Comparison of ENCODE assay signal across 8 cellular contexts in genomic region chr22:40289991-40290459, GRCh38. TPM values are rescaled to one million over a fixed set of nuclear protein-coding genes. Genes with fewer than 3 reads are reported as not detected.
DNase-seq lines count a peak whose midpoint lies in the region; ATAC-seq, FAIRE-seq and TF ChIP-seq lines count a peak whose summit lies in the region.

No MANE protein-coding gene starts in this region.

- peaks cover 7% of the 10 kb centered on the region for H3K4me1 ChIP-seq in left ventricle myocardium inferior

- H3K27me3 ChIP-seq in left ventricle myocardium inferior (ENCODE audit: low read depth) = no peaks in the 10 kb centered on the region

- no peak for FAIRE-seq in frontal cortex (lab: Jason Lieb, UNC)

- TF ChIP-seq CTCF in left ventricle myocardium inferior (IDR thresholded peaks at IDR 0.05; ENCODE audit: borderline replicate concordance) = no peak

- H3K27ac ChIP-seq in left ventricle myocardium inferior (replicated peaks) = peak overlapping the region; percentile 41

- intact Hi-C loops in left ventricle myocardium inferior (cut with micrococcal nuclease) = no loop called here

- peak; percentile 59 for ATAC-seq in HG03196 (IDR thresholded peaks at IDR 0.05; ENCODE audit: unreplicated experiment)

- H3K9me3 ChIP-seq in left ventricle myocardium inferior (replicated peaks) = no peaks in the 10 kb centered on the region

- no peak overlapping the region for H3K4me3 ChIP-seq in left ventricle myocardium inferior

- H3K36me3 ChIP-seq in left ventricle myocardium inferior = peaks cover 83% of the 10 kb centered on the region

- DNase-seq in activated CD8-positive, alpha-beta memory T cell treated with anti-CD3 and anti-CD28 coated beads for 1 hour (ENCODE audit: extremely low read depth in 1 of 2, low read depth in 1 of 2) = peak; percentile 26 to 37
- DNase-seq in left ventricle myocardium inferior (no peak), mesenteric fat pad (ENCODE audit: low spot score) (no peak), frontal cortex (ENCODE audit: low spot score in 2 of 2) (no peak), glomerular visceral epithelial cell (ENCODE audit: extremely low spot score) (no peak), occipital lobe (lab: John Stamatoyannopoulos, UW) (no peak)
- peak; percentile 21 to 37 for DNase-seq in stimulated activated CD8-positive, alpha-beta memory T cell treated with anti-CD3 and anti-CD28 coated beads, Interleukin-7, amount 100 ng/mL, for 1 hour (ENCODE audit: low read depth in 2 of 2)

RNA-seq across cellular contexts. Expression of gene ADSL, which starts 56.3 kb away (rescaled TPM):
- total RNA-seq in left ventricle myocardium inferior (48.5 TPM), mesenteric fat pad (55.1 TPM), frontal cortex (57.9 TPM), occipital lobe (48.2 TPM)

Comparison
In these comparisons a context has a peak if more than half of its experiments do, and no peak if none do; other contexts are left out.
1. DNase-seq: peak in activated CD8-positive, alpha-beta memory T cell treated with anti-CD3 and anti-CD28 coated beads for 1 hour (2 of 2) and stimulated activated CD8-positive, alpha-beta memory T cell treated with anti-CD3 and anti-CD28 coated beads, Interleukin-7, amount 100 ng/mL, for 1 hour (2 of 2); none in left ventricle myocardium inferior (single experiment), mesenteric fat pad (single experiment), frontal cortex (0 of 2), glomerular visceral epithelial cell (single experiment) and occipital lobe (single experiment).